17 cellular contexts compared by ENCODE assay signal in genomic region chr10:118264838-118265470, GRCh38.
DNase-seq lines count a peak whose midpoint lies in the region; ATAC-seq, FAIRE-seq and TF ChIP-seq lines count a peak whose summit lies in the region.
"Had no signal": no experiment of that assay in that cellular context is flagged by ENCODE, and none has a peak within 500 bp of the region (broad histone marks: within the 10 kb centered on the region; RNA-seq: fewer than 3 reads in every experiment).

No MANE protein-coding gene starts in this region.

- H3K36me3 ChIP-seq in endodermal cell (ENCODE audit: control insufficient read depth, insufficient read depth, low read length) (no peaks in the 10 kb centered on the region), kidney (ENCODE audit: control insufficient read depth in 1 of 2, insufficient read depth in 2 of 2, low read length in 2 of 2) (no peaks in the 10 kb centered on the region), upper lobe of right lung (no peaks in the 10 kb centered on the region)

- no peaks in the 10 kb centered on the region for H3K4me1 ChIP-seq in endodermal cell (ENCODE audit: control insufficient read depth, insufficient read depth, low read length)
- no peaks in the 10 kb centered on the region for H3K4me1 ChIP-seq in kidney (ENCODE audit: control insufficient read depth in 1 of 2, insufficient read depth in 1 of 2, low read depth in 1 of 2, low read length in 2 of 2)
- H3K4me1 ChIP-seq in upper lobe of right lung = no peaks in the 10 kb centered on the region

- FAIRE-seq in kidney (lab: Jason Lieb, UNC) = no peak

- H3K36me3 Mint-ChIP-seq in endodermal cell (ENCODE audit: low read depth) = no peaks in the 10 kb centered on the region
- no peaks in the 10 kb centered on the region for H3K36me3 Mint-ChIP-seq in nephron progenitor cell (ENCODE audit: low read depth)

- intact Hi-C loops in kidney (cut with DNase I) (no loop called here), upper lobe of right lung (cut with DNase I) (no loop called here)

- no peaks in the 10 kb centered on the region for H3K9me3 Mint-ChIP-seq in endodermal cell
- H3K9me3 Mint-ChIP-seq in nephron progenitor cell = no peaks in the 10 kb centered on the region
- H3K9me3 Mint-ChIP-seq: CD8-positive, alpha-beta memory T cell; H9 had no signal

- H3K27ac Mint-ChIP-seq in endodermal cell (no peak overlapping the region), nephron progenitor cell (peak overlapping the region; percentile 56)
- H3K27ac Mint-ChIP-seq: CD8-positive, alpha-beta memory T cell; H9 had no signal

- TF ChIP-seq CTCF in endodermal cell (conservative IDR thresholded peaks at IDR 0.05) (peak; percentile 51), nephron progenitor cell (IDR thresholded peaks at IDR 0.05) (peak; percentile 12), kidney (IDR thresholded peaks at IDR 0.05; ENCODE audit: borderline replicate concordance, extremely low read depth, insufficient read depth) (no peak), upper lobe of right lung (IDR thresholded peaks at IDR 0.05) (no peak)

- no peaks in the 10 kb centered on the region for H3K27me3 Mint-ChIP-seq in endodermal cell (ENCODE audit: insufficient read depth)
- peaks cover 23% of the 10 kb centered on the region for H3K27me3 Mint-ChIP-seq in nephron progenitor cell (ENCODE audit: low read depth, poor library complexity)

- H3K4me3 ChIP-seq in endodermal cell (ENCODE audit: low read length) = no peak overlapping the region
- no peak overlapping the region for H3K4me3 ChIP-seq in kidney (ENCODE audit: low read length in 2 of 2)
- H3K4me3 ChIP-seq in upper lobe of right lung = no peak overlapping the region

- DNase-seq in ELR (ENCODE audit: low read depth) (peak; percentile 10), NCI-H1436 (lab: John Stamatoyannopoulos, UW) (peak; percentile 63), endodermal cell (no peak), nephron progenitor cell (no peak), kidney (no peak), upper lobe of right lung (no peak), DMS 273 (lab: John Stamatoyannopoulos, UW; ENCODE audit: unreplicated experiment) (no peak)
- DNase-seq: C1 segment of cervical spinal cord; CD8-positive, alpha-beta memory T cell; H9; NCI-H1048; NCI-H146; NCI-H2029 treated with DMSO at 0.1 percent for 48 hours; NCI-H82; OCI-M1 had no signal

- H3K4me3 Mint-ChIP-seq in endodermal cell (no peak overlapping the region), nephron progenitor cell (no peak overlapping the region)
- H3K4me3 Mint-ChIP-seq: CD8-positive, alpha-beta memory T cell; H9 had no signal

- ATAC-seq in upper lobe of right lung = no peak

- peaks cover 99% of the 10 kb centered on the region for H3K27me3 ChIP-seq in endodermal cell (ENCODE audit: control insufficient read depth, insufficient read depth, low read length, poor library complexity, severe bottlenecking)
- peaks cover 17% of the 10 kb centered on the region for H3K27me3 ChIP-seq in upper lobe of right lung

- H3K9me3 ChIP-seq in endodermal cell (ENCODE audit: control insufficient read depth, low read length) (no peaks in the 10 kb centered on the region), kidney (ENCODE audit: control insufficient read depth in 1 of 2, low read length in 2 of 2) (no peaks in the 10 kb centered on the region), upper lobe of right lung (no peaks in the 10 kb centered on the region)

- peaks cover 2% of the 10 kb centered on the region for H3K4me1 Mint-ChIP-seq in endodermal cell
- H3K4me1 Mint-ChIP-seq in nephron progenitor cell = peaks cover 22% of the 10 kb centered on the region
- H3K4me1 Mint-ChIP-seq: CD8-positive, alpha-beta memory T cell had no signal

- H3K27ac ChIP-seq in endodermal cell (ENCODE audit: low read depth, low read length) (no peak overlapping the region), kidney (ENCODE audit: low read depth in 2 of 2, low read length in 2 of 2) (no peak overlapping the region), upper lobe of right lung (no peak overlapping the region)
- H3K27ac ChIP-seq: HL-60, KMS-11 had no signal

- H3K9ac ChIP-seq in endodermal cell (ENCODE audit: extremely low read depth, low read length, poor library complexity, severe bottlenecking) = no peak overlapping the region
- no peak overlapping the region for H3K9ac ChIP-seq in kidney (ENCODE audit: low read length in 2 of 2)
- H3K9ac ChIP-seq: KMS-11 had no signal

- 69 to 82% methylated on average over 7 to 11 of the region's 11 CpGs for WGBS in endodermal cell (ENCODE audit: insufficient coverage in 1 of 2, insufficient read length in 1 of 2), 2 experiments

Comparison
In these comparisons a context has a peak if more than half of its experiments do, and no peak if none do; other contexts are left out.
1. DNase-seq: peak in ELR (single experiment) and NCI-H1436 (single experiment); none in endodermal cell (single experiment), nephron progenitor cell (single experiment), kidney (single experiment), upper lobe of right lung (single experiment) and DMS 273 (single experiment).
2. CTCF ChIP-seq: peak in endodermal cell (single experiment) and nephron progenitor cell (single experiment); none in kidney (single experiment) and upper lobe of right lung (single experiment).